Comparison of ENCODE assay signal across 10 cellular contexts in genomic region chr1:226973371-226973897, GRCh38. TPM values are rescaled to one million over a fixed set of nuclear protein-coding genes. Genes with fewer than 3 reads are reported as not detected.
DNase-seq lines count a peak whose midpoint lies in the region; ATAC-seq, FAIRE-seq and TF ChIP-seq lines count a peak whose summit lies in the region.
"Had no signal": no experiment of that assay in that cellular context is flagged by ENCODE, and none has a peak within 500 bp of the region (broad histone marks: within the 10 kb centered on the region; RNA-seq: fewer than 3 reads in every experiment).

No MANE protein-coding gene starts in this region.

- H3K27me3 ChIP-seq in HepG2 (ENCODE audit: control insufficient read depth in 1 of 2, insufficient read depth in 2 of 2, low read length in 2 of 2) (no peaks in the 10 kb centered on the region; a peak in 1 of 5 replicates), subcutaneous abdominal adipose tissue (ENCODE audit: control insufficient read depth in 5 of 5, insufficient read depth in 4 of 5, low read length in 5 of 5) (no peaks in the 10 kb centered on the region), GM23248 (replicated peaks; ENCODE audit: insufficient read depth) (no peaks in the 10 kb centered on the region)

- H3F3A ChIP-seq in GM23248 (ENCODE audit: insufficient read depth): no peaks in the 10 kb centered on the region

- ATAC-seq in HepG2: no peak
- ATAC-seq: activated CD8-positive, alpha-beta T cell treated with anti-CD3 and anti-CD28 coated beads for 36 hours had no signal

- H3K9ac ChIP-seq in HepG2 (ENCODE audit: insufficient read depth, low read depth, low read length) (peak overlapping the region; percentile 45; the same call in 1 of the 2 replicates), subcutaneous abdominal adipose tissue (ENCODE audit: low read length in 5 of 5) (peak overlapping the region; percentile 1 to 74 (median 41)), GM23248 (no peak overlapping the region)

- H3K79me2 ChIP-seq in HepG2 (ENCODE audit: insufficient read depth, low read length): peaks cover 26% of the 10 kb centered on the region
- H3K79me2 ChIP-seq in GM23248 (ENCODE audit: insufficient read depth): no peaks in the 10 kb centered on the region

- H3K4me1 ChIP-seq in HepG2 (ENCODE audit: insufficient read depth, low read length): peaks cover 45% of the 10 kb centered on the region
- peaks cover 5 to 55% (median 36%) of the 10 kb centered on the region in 5 donors for H3K4me1 ChIP-seq in subcutaneous abdominal adipose tissue (ENCODE audit: control insufficient read depth in 5 of 5, insufficient read depth in 5 of 5, low read length in 5 of 5)
- peaks cover 9% of the 10 kb centered on the region for H3K4me1 ChIP-seq in GM23248 (ENCODE audit: insufficient read depth)

- no peak overlapping the region for H2AFZ ChIP-seq in HepG2 (ENCODE audit: low read length)
- H2AFZ ChIP-seq in GM23248: no peak overlapping the region

- in situ Hi-C loops in HepG2 (cut with HindIII; ENCODE audit: extremely low pct_ligation_motif_present, low pct_unique_long_range_greater_than_20kb): no loop called here
- in situ Hi-C loops in GM23248 (cut with MboI): no loop called here

- TF ChIP-seq EP300 in HepG2 (IDR thresholded peaks at IDR 0.05; ENCODE audit: low read depth in 2 of 2, low read length in 2 of 2): no peak
- TF ChIP-seq EP300 in HepG2 (CRISPR knock-in tag; IDR thresholded peaks at IDR 0.05; ENCODE audit: borderline replicate concordance): no peak

- H3K27ac ChIP-seq in caudate nucleus (ENCODE audit: low read depth, low read length) (peak overlapping the region; percentile 92), HepG2 (ENCODE audit: extremely low read length, insufficient read depth, low read length) (peak overlapping the region; percentile 74), subcutaneous abdominal adipose tissue (ENCODE audit: low read depth, low read length) (peak overlapping the region; percentile 96), GM23248 (no peak overlapping the region)

- H3K9me2 ChIP-seq in GM23248 (ENCODE audit: insufficient read depth): no peaks in the 10 kb centered on the region

- H3K36me3 ChIP-seq in HepG2 (replicated peaks in 1 of 2; ENCODE audit: control insufficient read depth in 1 of 2, insufficient read depth in 2 of 2, low read length in 2 of 2) (peaks cover 15 to 27% of the 10 kb centered on the region in 2 experiments), subcutaneous abdominal adipose tissue (ENCODE audit: control insufficient read depth in 5 of 5, insufficient read depth in 5 of 5, low read length in 5 of 5) (peaks cover 10 to 33% (median 27%) of the 10 kb centered on the region in 5 donors), GM23248 (ENCODE audit: low read depth) (no peaks in the 10 kb centered on the region)

- no peak for TF ChIP-seq RAD21 in HepG2 (CRISPR knock-in tag; IDR thresholded peaks at IDR 0.05)

- no peak for TF ChIP-seq CTCF in HepG2 (CRISPR knock-in tag; IDR thresholded peaks at IDR 0.05)

- H3K9me3 ChIP-seq in HepG2 (ENCODE audit: low read length) (peaks cover 6% of the 10 kb centered on the region; the same call in 1 of the 2 replicates), subcutaneous abdominal adipose tissue (ENCODE audit: control insufficient read depth in 5 of 5, low read length in 5 of 5) (peaks cover 0 to 8% (median 5%) of the 10 kb centered on the region in 5 donors), GM23248 (ENCODE audit: low read depth) (no peaks in the 10 kb centered on the region)

- 100% methylated on average over 2 of the region's 5 CpGs for WGBS in HepG2 (ENCODE audit: low lambda C conversion rate)
- WGBS in GM23248 (ENCODE audit: low coverage in 1 of 2, low lambda C conversion rate in 2 of 2, missing lambda C conversion rate in 2 of 2), 2 experiments: 76 to 77% methylated on average over 2 to 5 of the region's 5 CpGs

- POLR2A ChIA-PET in HepG2 (lab: Yijun Ruan, JAX): interaction anchor here (1.9 to 2.6 kb wide), 4 partner anchors 10 to 34 kb away, joined by 6 to 46 read pairs (median 21); partner anchors contain the start of gene COQ8A

- FAIRE-seq in HepG2 (lab: Jason Lieb, UNC): no peak

- intact Hi-C loops in HepG2 (cut with micrococcal nuclease; ENCODE audit: unreplicated experiment): no loop called here

- CTCF ChIA-PET in HepG2 (lab: Yijun Ruan, JAX; ENCODE audit: low intra/inter-chr PET ratio, low total read pairs): no interaction called here

- peaks cover 11% of the 10 kb centered on the region; the same call in 1 of the 2 replicates for H4K20me1 ChIP-seq in HepG2 (ENCODE audit: insufficient read depth, low read length)
- H4K20me1 ChIP-seq in GM23248 (ENCODE audit: insufficient read depth): no peaks in the 10 kb centered on the region

- H3K4me3 ChIP-seq in HepG2 (replicated peaks in 1 of 3; ENCODE audit: insufficient read depth in 1 of 3, low read depth in 2 of 3, low read length in 3 of 3): peak overlapping the region in 1 of 3 experiments; percentile 42; a peak in 1 of 6 replicates
- peak overlapping the region in 2 of 5 donors; percentile 9 to 53 for H3K4me3 ChIP-seq in subcutaneous abdominal adipose tissue (ENCODE audit: low read depth in 1 of 5, low read length in 5 of 5)
- H3K4me3 ChIP-seq in GM23248: no peak overlapping the region

- peak; percentile 93 for DNase-seq in NCI-H1694 (lab: John Stamatoyannopoulos, UW)
- peak in 1 of 61 donors; percentile 89 for DNase-seq in caudate nucleus (lab: John Stamatoyannopoulos, UW)
- DNase-seq in HepG2 (ENCODE audit: low spot score): no peak
- DNase-seq in epidermal melanocyte (ENCODE audit: insufficient read length, low spot score): no peak
- no peak for DNase-seq in GM23248
- DNase-seq in activated CD4-positive, CD25-positive, alpha-beta regulatory T cell (lab: John Stamatoyannopoulos, UW): no peak
- DNase-seq in GF-D8 (lab: John Stamatoyannopoulos, UW): no peak
- DNase-seq: activated CD8-positive, alpha-beta T cell treated with anti-CD3 and anti-CD28 coated beads for 36 hours; effector CD4-positive, alpha-beta T cell had no signal

- no peak for TF ChIP-seq POLR2A in HepG2 (IDR thresholded peaks at IDR 0.05; ENCODE audit: insufficient read depth in 1 of 2, low read depth in 2 of 2, low read length in 2 of 2)

- H3K4me2 ChIP-seq in HepG2 (ENCODE audit: low read depth, low read length): peak overlapping the region; percentile 65
- H3K4me2 ChIP-seq in GM23248 (ENCODE audit: unreplicated experiment): no peak overlapping the region

- no TSS peak for BruUV-seq in HepG2 (replicated peaks; lab: Mats Ljungman, UMichigan)

TF ChIP-seq in HepG2, 621 proteins besides CTCF, POLR2A, EP300 and RAD21 (continues in another document):
- no peak for TF ChIP-seq PRDM10 (CRISPR knock-in tag; IDR thresholded peaks at IDR 0.05; ENCODE audit: low read depth)
- TF ChIP-seq ZNF670 (CRISPR knock-in tag; IDR thresholded peaks at IDR 0.05; ENCODE audit: borderline replicate concordance): no peak
- TF ChIP-seq BHLHE40 (IDR thresholded peaks at IDR 0.05; ENCODE audit: low read length): no peak

RNA-seq across cellular contexts. Expression of gene COQ8A, which starts 33.3 kb away (rescaled TPM):
- 63.3 and 88.7 TPM in 2 replicates for total RNA-seq in HepG2 (2016; rRNA removed; fragmentation: Illumina TruSeq; extraction: Trizol)
- 25.9 and 28.8 TPM in 2 replicates for total RNA-seq in HepG2 (2016; cell fraction: cytosol; rRNA removed; fragmentation: Illumina TruSeq; extraction: Trizol; ENCODE audit: low read depth)
- total RNA-seq in HepG2 (2016; cell fraction: insoluble cytoplasmic fraction; rRNA removed; fragmentation: Illumina TruSeq; extraction: Trizol): 60.2 and 93.0 TPM in 2 replicates
- 26.6 and 26.8 TPM in 2 replicates for total RNA-seq in HepG2 (2016; cell fraction: membrane; rRNA removed; fragmentation: Illumina TruSeq; extraction: Trizol)
- total RNA-seq in HepG2 (2016; cell fraction: nucleus; rRNA removed; fragmentation: Illumina TruSeq; extraction: Trizol): 66.7 and 69.0 TPM in 2 replicates
- 60.4 and 72.2 TPM in 2 replicates for polyA plus RNA-seq in HepG2 (2011; rRNA removed)
- 53.6 and 65.9 TPM in 2 replicates for polyA plus RNA-seq in HepG2 (2011; cell fraction: cytosol; rRNA removed)
- polyA plus RNA-seq in HepG2 (2011; cell fraction: nucleus; rRNA removed): 117 and 151 TPM in 2 replicates
- 69.4 and 75.0 TPM in 2 replicates for polyA plus RNA-seq in HepG2 (2012)
- polyA plus RNA-seq in HepG2 (2016; cell fraction: cytosol; fragmentation: Illumina TruSeq; extraction: Trizol; ENCODE audit: low read depth): 6.0 and 6.9 TPM in 2 replicates
- 55.2 and 65.3 TPM in 2 replicates for polyA plus RNA-seq in HepG2 (2016; cell fraction: insoluble cytoplasmic fraction; fragmentation: Illumina TruSeq; extraction: Trizol; ENCODE audit: low read depth)
- polyA plus RNA-seq in HepG2 (2016; cell fraction: membrane; fragmentation: Illumina TruSeq; extraction: Trizol; ENCODE audit: low read depth): 14.1 and 15.8 TPM in 2 replicates
- 146 and 150 TPM in 2 replicates for polyA plus RNA-seq in HepG2 (2016; cell fraction: nucleus; fragmentation: Illumina TruSeq; extraction: Trizol; ENCODE audit: insufficient read depth, low read depth)
- 30.4 and 75.1 TPM in 2 replicates for polyA minus RNA-seq in HepG2 (2011; rRNA and poly(A)+ RNA removed; ENCODE audit: low replicate concordance)
- 31.1 and 31.3 TPM in 2 replicates for polyA minus RNA-seq in HepG2 (2011; cell fraction: cytosol; rRNA and poly(A)+ RNA removed)
- 28.2 and 38.1 TPM in 2 replicates for polyA minus RNA-seq in HepG2 (2011; cell fraction: nucleus; rRNA and poly(A)+ RNA removed)
- total RNA-seq in GM23248 (2014; rRNA removed; shearing (Covaris generic)): 8.3 and 10.5 TPM in 2 replicates
- polyA plus RNA-seq in GM23248 (2016; fragmentation: Nextera tagmentation; extraction: Ambion mirVana): 7.9 and 8.7 TPM in 2 replicates
